ENCODE assay signal across 13 cellular contexts in genomic region chr12:72024613-72025012, GRCh38.
DNase-seq lines count a peak whose midpoint lies in the region; ATAC-seq and TF ChIP-seq lines count a peak whose summit lies in the region.
"Had no signal": no experiment of that assay in that cellular context is flagged by ENCODE, and none has a peak within 500 bp of the region (broad histone marks: within the 10 kb centered on the region; RNA-seq: fewer than 3 reads in every experiment).

No MANE protein-coding gene starts in this region.

- H3K4me3 Mint-ChIP-seq in neural progenitor cell (no peak overlapping the region), glutamatergic neuron (ENCODE audit: unreplicated experiment) (no peak overlapping the region)
- H3K4me3 Mint-ChIP-seq: B cell; CD4-positive, alpha-beta T cell; GM23338 had no signal

- H3K27ac Mint-ChIP-seq in neural progenitor cell (no peak overlapping the region), glutamatergic neuron (ENCODE audit: unreplicated experiment) (no peak overlapping the region)
- H3K27ac Mint-ChIP-seq: B cell; CD4-positive, alpha-beta T cell; GM23338 had no signal

- intact Hi-C loops in sciatic nerve (cut with DNase I) = no loop called here

- H3K9me2 ChIP-seq in Karpas-422 (replicated peaks; ENCODE audit: insufficient read depth, low read length) = no peaks in the 10 kb centered on the region

- H3K4me3 ChIP-seq in Karpas-422 (ENCODE audit: low read length) (no peak overlapping the region), epithelial cell of esophagus (ENCODE audit: low read length) (no peak overlapping the region), kidney epithelial cell (ENCODE audit: low read depth, low read length) (no peak overlapping the region), neural progenitor cell (no peak overlapping the region)
- H3K4me3 ChIP-seq: GM23338 had no signal

- peaks cover 33% of the 10 kb centered on the region for H3K4me1 ChIP-seq in Karpas-422 (ENCODE audit: low read length)
- no peaks in the 10 kb centered on the region for H3K4me1 ChIP-seq in neural progenitor cell

- no peak for ATAC-seq in sciatic nerve
- ATAC-seq: GM23338 had no signal

- H3K9me3 Mint-ChIP-seq in neural progenitor cell (no peaks in the 10 kb centered on the region), glutamatergic neuron (ENCODE audit: unreplicated experiment) (peaks cover 2% of the 10 kb centered on the region)
- H3K9me3 Mint-ChIP-seq: CD4-positive, alpha-beta T cell; GM23338 had no signal

- no peaks in the 10 kb centered on the region for H3K9me3 ChIP-seq in Karpas-422 (ENCODE audit: low read length)
- H3K9me3 ChIP-seq in neural progenitor cell (ENCODE audit: low read depth) = no peaks in the 10 kb centered on the region

- H3K79me2 ChIP-seq in Karpas-422 (ENCODE audit: low read length) (no peaks in the 10 kb centered on the region), neural progenitor cell (ENCODE audit: low read depth) (no peaks in the 10 kb centered on the region)

- H3F3A ChIP-seq in neural progenitor cell (ENCODE audit: low read depth) = no peaks in the 10 kb centered on the region

- no peaks in the 10 kb centered on the region for H3K36me3 Mint-ChIP-seq in neural progenitor cell
- no peaks in the 10 kb centered on the region for H3K36me3 Mint-ChIP-seq in glutamatergic neuron (ENCODE audit: unreplicated experiment)

- H3K9ac ChIP-seq in Karpas-422 (ENCODE audit: low read length) = no peak overlapping the region
- H3K9ac ChIP-seq in neural progenitor cell = no peak overlapping the region

- H4K20me1 ChIP-seq in Karpas-422 (ENCODE audit: insufficient read depth, low read depth, low read length) = no peaks in the 10 kb centered on the region
- H4K20me1 ChIP-seq in neural progenitor cell (ENCODE audit: low read depth) = no peaks in the 10 kb centered on the region

- H3K27ac ChIP-seq in Karpas-422 (ENCODE audit: low read length) (no peak overlapping the region), neural progenitor cell (no peak overlapping the region)

- H2AFZ ChIP-seq in Karpas-422 (ENCODE audit: low read length) = peak overlapping the region; percentile 51; the same call in 1 of the 2 replicates
- peak overlapping the region; percentile 2 for H2AFZ ChIP-seq in neural progenitor cell (replicated peaks)
- H2AFZ ChIP-seq: GM23338 had no signal

- peaks cover 3% of the 10 kb centered on the region for H3K27me3 Mint-ChIP-seq in neural progenitor cell (ENCODE audit: insufficient read depth, low read depth)
- H3K27me3 Mint-ChIP-seq in glutamatergic neuron (ENCODE audit: unreplicated experiment) = no peaks in the 10 kb centered on the region

- H3K27me3 ChIP-seq in Karpas-422 (ENCODE audit: low read length) (no peaks in the 10 kb centered on the region), kidney epithelial cell (ENCODE audit: control insufficient read depth, insufficient read depth, low read length) (no peaks in the 10 kb centered on the region), neural progenitor cell (no peaks in the 10 kb centered on the region)

- H3K4me1 Mint-ChIP-seq in neural progenitor cell (peaks cover 9% of the 10 kb centered on the region), glutamatergic neuron (ENCODE audit: low read depth, unreplicated experiment) (peaks cover 10% of the 10 kb centered on the region)
- H3K4me1 Mint-ChIP-seq: B cell had no signal

- H3K36me3 ChIP-seq in Karpas-422 (ENCODE audit: insufficient read depth, low read length) (no peaks in the 10 kb centered on the region), kidney epithelial cell (ENCODE audit: control insufficient read depth, insufficient read depth, low read length) (no peaks in the 10 kb centered on the region), neural progenitor cell (no peaks in the 10 kb centered on the region)

- no peak for TF ChIP-seq CTCF in epithelial cell of esophagus (IDR thresholded peaks at IDR 0.05; ENCODE audit: insufficient read depth, low read depth, low read length, missing control alignments)
- TF ChIP-seq CTCF in kidney epithelial cell (IDR thresholded peaks at IDR 0.05; ENCODE audit: insufficient read depth, low read length, poor library complexity, severe bottlenecking) = no peak
- no peak for TF ChIP-seq CTCF in neural progenitor cell (IDR thresholded peaks at IDR 0.05)
- no peak for TF ChIP-seq CTCF in glutamatergic neuron (IDR thresholded peaks at IDR 0.05; ENCODE audit: partially characterized antibody, unreplicated experiment)

- H3K4me2 ChIP-seq in Karpas-422 (ENCODE audit: low read depth, low read length, poor library complexity, severe bottlenecking) = no peak overlapping the region
- H3K4me2 ChIP-seq in neural progenitor cell = no peak overlapping the region
- H3K4me2 ChIP-seq: GM23338 had no signal

- DNase-seq in Karpas-422 (no peak), epithelial cell of esophagus (ENCODE audit: low read depth) (peak; percentile 8), kidney epithelial cell (ENCODE audit: low read depth) (peak; percentile 90), neural progenitor cell (ENCODE audit: low spot score) (no peak), glutamatergic neuron (no peak), sciatic nerve (ENCODE audit: low spot score) (no peak), NCI-H2029 treated with DMSO at 0.1 percent for 48 hours (lab: John Stamatoyannopoulos, UW) (no peak), cerebellum (ENCODE audit: low spot score) (no peak)
- DNase-seq: CD4-positive, alpha-beta T cell; DMS79; H7 had no signal

Comparison
In these comparisons a context has a peak if more than half of its experiments do, and no peak if none do; other contexts are left out.
1. DNase-seq: peak in epithelial cell of esophagus (single experiment) and kidney epithelial cell (single experiment); none in Karpas-422 (single experiment), neural progenitor cell (single experiment), glutamatergic neuron (single experiment), sciatic nerve (single experiment), NCI-H2029 treated with DMSO at 0.1 percent for 48 hours (single experiment) and cerebellum (single experiment).